Comparison of ENCODE assay signal across 8 cellular contexts in the genomic region with DNA sequence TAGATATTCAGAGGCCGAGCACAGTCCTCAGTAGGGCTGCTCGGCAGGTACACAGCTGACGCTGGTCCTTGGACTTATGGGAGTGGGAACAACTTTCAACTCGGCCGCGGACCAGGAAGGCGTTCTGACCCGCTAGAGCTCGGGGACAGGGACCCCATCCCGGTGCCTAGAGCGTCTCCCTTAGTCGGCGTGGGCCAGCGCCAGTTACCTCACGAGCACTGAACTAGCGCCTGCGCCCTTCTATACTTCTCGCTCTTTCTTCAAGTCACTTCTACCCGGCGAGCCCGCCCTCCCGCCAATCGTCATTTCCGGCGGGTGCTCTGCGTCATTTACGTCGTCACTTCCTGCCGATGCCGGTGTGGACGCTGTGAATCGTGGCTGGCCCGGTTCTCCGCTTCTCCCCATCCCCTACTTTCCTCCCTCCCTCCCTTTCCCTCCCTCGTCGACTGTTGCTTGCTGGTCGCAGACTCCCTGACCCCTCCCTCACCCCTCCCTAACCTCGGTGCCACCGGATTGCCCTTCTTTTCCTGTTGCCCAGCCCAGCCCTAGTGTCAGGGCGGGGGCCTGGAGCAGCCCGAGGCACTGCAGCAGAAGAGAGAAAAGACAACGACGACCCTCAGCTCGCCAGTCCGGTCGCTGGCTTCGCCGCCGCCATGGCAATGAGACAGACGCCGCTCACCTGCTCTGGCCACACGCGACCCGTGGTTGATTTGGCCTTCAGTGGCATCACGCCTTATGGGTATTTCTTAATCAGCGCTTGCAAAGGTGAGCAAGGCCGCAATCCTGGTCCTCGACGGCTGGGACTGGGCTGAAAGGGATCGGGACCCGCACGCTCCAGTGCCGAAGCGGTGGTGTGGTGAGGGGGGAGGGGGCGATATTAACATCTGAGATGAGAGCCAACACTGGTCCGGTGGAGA. TPM values are rescaled to one million over a fixed set of nuclear protein-coding genes. Genes with fewer than 3 reads are reported as not detected.
A peak's percentile ranks its signal among the peaks of the same experiment; 100 is the strongest.
DNase-seq lines count a peak whose midpoint lies in the region; ATAC-seq and TF ChIP-seq lines count a peak whose summit lies in the region.

A gene with protein sequence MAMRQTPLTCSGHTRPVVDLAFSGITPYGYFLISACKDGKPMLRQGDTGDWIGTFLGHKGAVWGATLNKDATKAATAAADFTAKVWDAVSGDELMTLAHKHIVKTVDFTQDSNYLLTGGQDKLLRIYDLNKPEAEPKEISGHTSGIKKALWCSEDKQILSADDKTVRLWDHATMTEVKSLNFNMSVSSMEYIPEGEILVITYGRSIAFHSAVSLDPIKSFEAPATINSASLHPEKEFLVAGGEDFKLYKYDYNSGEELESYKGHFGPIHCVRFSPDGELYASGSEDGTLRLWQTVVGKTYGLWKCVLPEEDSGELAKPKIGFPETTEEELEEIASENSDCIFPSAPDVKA (plus strand): TSS at position 333 of the 917 bp plus-strand sequence. CDS start 321 bp downstream, at position 654.

- peak within 1 kb of the TSS; percentile 78 for H3K9ac ChIP-seq in parathyroid adenoma

- H3K36me3 ChIP-seq in parathyroid adenoma (ENCODE audit: control insufficient read depth, insufficient read depth, low read length) = no peaks in the 10 kb centered on the region
- no peaks in the 10 kb centered on the region for H3K36me3 ChIP-seq in tibial nerve

- peak within 1 kb of the TSS; percentile 94 for H3K4me3 Mint-ChIP-seq in activated naive CD8-positive, alpha-beta T cell treated with anti-CD3 and anti-CD28 coated beads, Interleukin-2, amount 50 U/mL, for 24 hours

- H3K27me3 ChIP-seq in parathyroid adenoma (ENCODE audit: control insufficient read depth, insufficient read depth, low read length) = no peaks in the 10 kb centered on the region
- H3K27me3 ChIP-seq in tibial nerve = no peaks in the 10 kb centered on the region

- H2AFZ ChIP-seq in parathyroid adenoma = peak within 1 kb of the TSS; percentile 98

- peak; percentile 97 to 99 for TF ChIP-seq EP300 in tibial nerve (IDR thresholded peaks at IDR 0.05)

- H3K36me3 Mint-ChIP-seq in activated naive CD8-positive, alpha-beta T cell treated with anti-CD3 and anti-CD28 coated beads, Interleukin-2, amount 50 U/mL, for 24 hours (ENCODE audit: low read depth) = peaks cover 45% of the 10 kb centered on the region

- 0 to 1% methylated on average over 63 to 66 of the region's 66 CpGs for WGBS in tibial nerve, 2 donors

- H3K9me3 Mint-ChIP-seq in activated naive CD8-positive, alpha-beta T cell treated with anti-CD3 and anti-CD28 coated beads, Interleukin-2, amount 50 U/mL, for 24 hours = no peaks in the 10 kb centered on the region

- H3K4me3 ChIP-seq in GM12865 (ENCODE audit: low read depth, low read length) (peak within 1 kb of the TSS; percentile 96), parathyroid adenoma (ENCODE audit: low read depth, low read length) (peak within 1 kb of the TSS; percentile 98), tibial nerve (peak within 1 kb of the TSS; percentile 76 to 84 (median 81))

- peak; percentile 99 for TF ChIP-seq POLR2A in tibial nerve (IDR thresholded peaks at IDR 0.05)

- H3K4me1 Mint-ChIP-seq in activated naive CD8-positive, alpha-beta T cell treated with anti-CD3 and anti-CD28 coated beads, Interleukin-2, amount 50 U/mL, for 24 hours = peaks cover 54% of the 10 kb centered on the region

- ATAC-seq in HG02763 (IDR thresholded peaks at IDR 0.05; ENCODE audit: unreplicated experiment) = peak; percentile 96
- peak; percentile 97 for ATAC-seq in activated naive CD8-positive, alpha-beta T cell treated with anti-CD3 and anti-CD28 coated beads, Interleukin-2, amount 50 U/mL, for 24 hours
- ATAC-seq in Right ventricle myocardium superior (ENCODE audit: poor library complexity) = peak; percentile 98

- no peaks in the 10 kb centered on the region for H3K27me3 Mint-ChIP-seq in activated naive CD8-positive, alpha-beta T cell treated with anti-CD3 and anti-CD28 coated beads, Interleukin-2, amount 50 U/mL, for 24 hours

- no peaks in the 10 kb centered on the region for H3K9me3 ChIP-seq in parathyroid adenoma (ENCODE audit: control insufficient read depth, low read length)
- H3K9me3 ChIP-seq in tibial nerve = no peaks in the 10 kb centered on the region

- H3K27ac Mint-ChIP-seq in activated naive CD8-positive, alpha-beta T cell treated with anti-CD3 and anti-CD28 coated beads, Interleukin-2, amount 50 U/mL, for 24 hours = peak within 1 kb of the TSS; percentile 95

- H3K79me2 ChIP-seq in parathyroid adenoma = peaks cover 38% of the 10 kb centered on the region

- H3K27ac ChIP-seq in parathyroid adenoma (peak within 1 kb of the TSS; percentile 95), tibial nerve (peak within 1 kb of the TSS; percentile 89 to 98 (median 97))

- H3K4me2 ChIP-seq in parathyroid adenoma (ENCODE audit: low read length) = peak within 1 kb of the TSS; percentile 85

- H3K4me1 ChIP-seq in parathyroid adenoma (peaks cover 3% of the 10 kb centered on the region), tibial nerve (peaks cover 0 to 40% (median 14%) of the 10 kb centered on the region in 4 donors)

- no peak for TF ChIP-seq CTCF in GM12865 (IDR thresholded peaks at IDR 0.05; ENCODE audit: insufficient read depth, low read depth, low read length, missing control alignments)
- TF ChIP-seq CTCF in parathyroid adenoma (IDR thresholded peaks at IDR 0.05) = peak; percentile 11
- TF ChIP-seq CTCF in tibial nerve (IDR thresholded peaks at IDR 0.05) = peak in 2 of 5 experiments; percentile 41 to 44

- intact Hi-C loops in Right ventricle myocardium superior (cut with DNase I) = no loop called here

- DNase-seq in GM12865 (ENCODE audit: low read depth) (peak; percentile 97), NCI-H1417 treated with DMSO at 0.1 percent for 48 hours (lab: John Stamatoyannopoulos, UW) (peak; percentile 97), SW480 (ENCODE audit: low spot score) (peak; percentile 98), Right ventricle myocardium superior (peak; percentile 98), tibial nerve (ENCODE audit: low spot score in 2 of 2) (peak; percentile 95 to 96)
- peak; percentile 94 for DNase-seq in activated naive CD8-positive, alpha-beta T cell treated with anti-CD3 and anti-CD28 coated beads, Interleukin-2, amount 50 U/mL, for 24 hours

RNA-seq across cellular contexts. Expression of the gene that starts here (rescaled TPM):
- 123 TPM for total RNA-seq in Right ventricle myocardium superior
- total RNA-seq in tibial nerve = 10 to 100 TPM; 36.1 to 62.7 (median 45.1) TPM

Comparison
In these comparisons a context has a peak if more than half of its experiments do, and no peak if none do; other contexts are left out.
1. Peak in every context shown above with its lines: DNase-seq, ATAC-seq, H3K4me3 ChIP-seq and H3K27ac ChIP-seq.